In genomic region chr3:7146529-7146928, GRCh38 we compare ENCODE assay signal across 19 cellular contexts.
DNase-seq lines count a peak whose midpoint lies in the region; ATAC-seq and TF ChIP-seq lines count a peak whose summit lies in the region.
"Had no signal": no experiment of that assay in that cellular context is flagged by ENCODE, and none has a peak within 500 bp of the region (broad histone marks: within the 10 kb centered on the region; RNA-seq: fewer than 3 reads in every experiment).

No MANE protein-coding gene starts in this region.

- H3K4me3 ChIP-seq in left lung (no peak overlapping the region), H7 (ENCODE audit: insufficient read depth, low read depth, low read length) (no peak overlapping the region)
- H3K4me3 ChIP-seq: A549, GM23248, K562 had no signal

- H3K9me3 ChIP-seq in left lung: no peaks in the 10 kb centered on the region
- H3K9me3 ChIP-seq: A549, Caco-2 had no signal

- H3K4me1 ChIP-seq in left lung: no peaks in the 10 kb centered on the region
- H3K4me1 ChIP-seq: A549, Caco-2 had no signal

- peak; percentile 89 for ATAC-seq in left lung
- no peak for ATAC-seq in GM18519 (IDR thresholded peaks at IDR 0.05; ENCODE audit: low FRiP score, unreplicated experiment)
- ATAC-seq: A549, K562 had no signal

- intact Hi-C loops in left lung (cut with DNase I): no loop called here

- H3K36me3 ChIP-seq in left lung (no peaks in the 10 kb centered on the region), H7 (replicated peaks; ENCODE audit: control insufficient read depth, insufficient read depth, low read length) (no peaks in the 10 kb centered on the region)

- H3K27me3 ChIP-seq in left lung (no peaks in the 10 kb centered on the region), H7 (ENCODE audit: control insufficient read depth, insufficient read depth, low read length) (no peaks in the 10 kb centered on the region)

- no peak for TF ChIP-seq CTCF in left lung (IDR thresholded peaks at IDR 0.05)

- no peak overlapping the region for H3K27ac ChIP-seq in left lung
- H3K27ac ChIP-seq: 22Rv1, A549, C4-2B, GM23248, HL-60 had no signal

- DNase-seq in DMS53 (lab: John Stamatoyannopoulos, UW) (peak; percentile 35), DMS53 treated with DMSO at 0.1 percent for 48 hours (lab: John Stamatoyannopoulos, UW; ENCODE audit: unreplicated experiment) (no peak), left lung (no peak), renal cortical epithelial cell (ENCODE audit: low read depth) (peak; percentile 17), H7 (no peak), NCI-H2029 (lab: John Stamatoyannopoulos, UW) (no peak)
- DNase-seq: AML-193; Caco-2; CD4-positive, alpha-beta T cell; GF-D8; GM23248; HCEC 1CT; IMR-90 had no signal

Comparison
In these comparisons a context has a peak if more than half of its experiments do, and no peak if none do; other contexts are left out.
1. DNase-seq: peak in DMS53 (single experiment) and renal cortical epithelial cell (single experiment); none in DMS53 treated with DMSO at 0.1 percent for 48 hours (single experiment), left lung (0 of 2), H7 (single experiment) and NCI-H2029 (single experiment).